16 cellular contexts compared by ENCODE assay signal in genomic region chr1:36734356-36734755, GRCh38.
A peak's percentile ranks its signal among the peaks of the same experiment; 100 is the strongest.
DNase-seq lines count a peak whose midpoint lies in the region; ATAC-seq and TF ChIP-seq lines count a peak whose summit lies in the region.
"Had no signal": no experiment of that assay in that cellular context is flagged by ENCODE, and none has a peak within 500 bp of the region (broad histone marks: within the 10 kb centered on the region; RNA-seq: fewer than 3 reads in every experiment).

No MANE protein-coding gene starts in this region.

- no peak for ATAC-seq in left lobe of liver
- no peak for ATAC-seq in HG03457 (IDR thresholded peaks at IDR 0.05; ENCODE audit: unreplicated experiment)
- ATAC-seq: GM23338 had no signal

- H3K27me3 Mint-ChIP-seq in endodermal cell (ENCODE audit: insufficient read depth) (no peaks in the 10 kb centered on the region), neural crest cell (ENCODE audit: low read depth) (peaks cover 25% of the 10 kb centered on the region)

- H3K27ac Mint-ChIP-seq in endodermal cell, result peak overlapping the region; percentile 44
- H3K27ac Mint-ChIP-seq in neural crest cell (ENCODE audit: unreplicated experiment), result peak overlapping the region; percentile 69
- H3K27ac Mint-ChIP-seq: B cell; CD4-positive, alpha-beta T cell; GM23338 had no signal

- peaks cover 49 to 82% (median 74%) of the 10 kb centered on the region in 10 experiments for H3K4me1 ChIP-seq in BLaER1 treated with 17β-estradiol and CSF1 and Interleukin-3, amounts not matched to agents 10 nM and 100 nM
- H3K4me1 ChIP-seq in endodermal cell (ENCODE audit: control insufficient read depth, insufficient read depth, low read length), result peaks cover 36% of the 10 kb centered on the region
- H3K4me1 ChIP-seq: Caco-2 had no signal

- peaks cover 80% of the 10 kb centered on the region for H3K4me1 Mint-ChIP-seq in endodermal cell
- peaks cover 10% of the 10 kb centered on the region for H3K4me1 Mint-ChIP-seq in neural crest cell
- H3K4me1 Mint-ChIP-seq: B cell had no signal

- peak overlapping the region in 8 of 11 experiments; percentile 70 to 89 (median 80); a peak in 12 of 22 replicates for H3K4me2 ChIP-seq in BLaER1 treated with 17β-estradiol and CSF1 and Interleukin-3, amounts not matched to agents 10 nM and 100 nM
- H3K4me2 ChIP-seq: GM23338 had no signal

- H3K27ac ChIP-seq in BLaER1 treated with 17β-estradiol and CSF1 and Interleukin-3, amounts not matched to agents 10 nM and 100 nM, result no peak overlapping the region
- no peak overlapping the region for H3K27ac ChIP-seq in endodermal cell (ENCODE audit: low read depth, low read length)
- H3K27ac ChIP-seq: C4-2B, HL-60 had no signal

- 85 to 92% methylated on average over 1 to 2 of the region's 2 CpGs for WGBS in endodermal cell (ENCODE audit: insufficient coverage in 1 of 2, insufficient read length in 1 of 2), 2 experiments

- H3K27me3 ChIP-seq in BLaER1 treated with 17β-estradiol and CSF1 and Interleukin-3, amounts not matched to agents 10 nM and 100 nM, result peaks cover 0 to 2% (median 0%) of the 10 kb centered on the region in 11 experiments; a peak in 1 of 22 replicates
- no peaks in the 10 kb centered on the region for H3K27me3 ChIP-seq in endodermal cell (ENCODE audit: control insufficient read depth, insufficient read depth, low read length, poor library complexity, severe bottlenecking)

- no peak for TF ChIP-seq CTCF in endodermal cell (conservative IDR thresholded peaks at IDR 0.05)
- TF ChIP-seq CTCF in neural crest cell (conservative IDR thresholded peaks at IDR 0.05), result no peak

- H3K9me3 Mint-ChIP-seq in endodermal cell (no peaks in the 10 kb centered on the region), neural crest cell (no peaks in the 10 kb centered on the region)
- H3K9me3 Mint-ChIP-seq: CD4-positive, alpha-beta T cell; GM23338 had no signal

- no peaks in the 10 kb centered on the region for H3K9me3 ChIP-seq in BLaER1 treated with 17β-estradiol and CSF1 and Interleukin-3, amounts not matched to agents 10 nM and 100 nM (replicated peaks in 1 of 11)
- H3K9me3 ChIP-seq in endodermal cell (ENCODE audit: control insufficient read depth, low read length), result no peaks in the 10 kb centered on the region
- H3K9me3 ChIP-seq: Caco-2 had no signal

- H3K4me3 ChIP-seq in BLaER1 treated with 17β-estradiol and CSF1 and Interleukin-3, amounts not matched to agents 10 nM and 100 nM, result no peak overlapping the region
- H3K4me3 ChIP-seq in endodermal cell (ENCODE audit: low read length), result no peak overlapping the region
- H3K4me3 ChIP-seq: GM23338 had no signal

- H4K20me1 ChIP-seq in BLaER1 treated with 17β-estradiol and CSF1 and Interleukin-3, amounts not matched to agents 10 nM and 100 nM, result no peaks in the 10 kb centered on the region; a peak in 1 of 22 replicates

- DNase-seq in endodermal cell (no peak), neural crest cell (ENCODE audit: low read depth, low spot score) (no peak), NCI-H2081 (lab: John Stamatoyannopoulos, UW) (no peak), NCI-H146 (lab: John Stamatoyannopoulos, UW) (no peak), left lobe of liver (ENCODE audit: low spot score) (no peak)
- DNase-seq: 8988T, Caco-2, HCEC 1CT, IMR-90 had no signal

- H3K36me3 Mint-ChIP-seq in endodermal cell (ENCODE audit: low read depth) (no peaks in the 10 kb centered on the region), neural crest cell (ENCODE audit: low read depth) (no peaks in the 10 kb centered on the region)

- no peak overlapping the region for H3K9ac ChIP-seq in BLaER1 treated with 17β-estradiol and CSF1 and Interleukin-3, amounts not matched to agents 10 nM and 100 nM
- H3K9ac ChIP-seq in endodermal cell (ENCODE audit: extremely low read depth, low read length, poor library complexity, severe bottlenecking), result no peak overlapping the region

- no peaks in the 10 kb centered on the region for H3K36me3 ChIP-seq in BLaER1 treated with 17β-estradiol and CSF1 and Interleukin-3, amounts not matched to agents 10 nM and 100 nM
- H3K36me3 ChIP-seq in endodermal cell (ENCODE audit: control insufficient read depth, insufficient read depth, low read length), result no peaks in the 10 kb centered on the region

- H3K4me3 Mint-ChIP-seq in endodermal cell (no peak overlapping the region), neural crest cell (no peak overlapping the region)
- H3K4me3 Mint-ChIP-seq: B cell; CD4-positive, alpha-beta T cell; GM23338 had no signal
